Comparison of ENCODE assay signal across 8 cellular contexts in the genomic region with DNA sequence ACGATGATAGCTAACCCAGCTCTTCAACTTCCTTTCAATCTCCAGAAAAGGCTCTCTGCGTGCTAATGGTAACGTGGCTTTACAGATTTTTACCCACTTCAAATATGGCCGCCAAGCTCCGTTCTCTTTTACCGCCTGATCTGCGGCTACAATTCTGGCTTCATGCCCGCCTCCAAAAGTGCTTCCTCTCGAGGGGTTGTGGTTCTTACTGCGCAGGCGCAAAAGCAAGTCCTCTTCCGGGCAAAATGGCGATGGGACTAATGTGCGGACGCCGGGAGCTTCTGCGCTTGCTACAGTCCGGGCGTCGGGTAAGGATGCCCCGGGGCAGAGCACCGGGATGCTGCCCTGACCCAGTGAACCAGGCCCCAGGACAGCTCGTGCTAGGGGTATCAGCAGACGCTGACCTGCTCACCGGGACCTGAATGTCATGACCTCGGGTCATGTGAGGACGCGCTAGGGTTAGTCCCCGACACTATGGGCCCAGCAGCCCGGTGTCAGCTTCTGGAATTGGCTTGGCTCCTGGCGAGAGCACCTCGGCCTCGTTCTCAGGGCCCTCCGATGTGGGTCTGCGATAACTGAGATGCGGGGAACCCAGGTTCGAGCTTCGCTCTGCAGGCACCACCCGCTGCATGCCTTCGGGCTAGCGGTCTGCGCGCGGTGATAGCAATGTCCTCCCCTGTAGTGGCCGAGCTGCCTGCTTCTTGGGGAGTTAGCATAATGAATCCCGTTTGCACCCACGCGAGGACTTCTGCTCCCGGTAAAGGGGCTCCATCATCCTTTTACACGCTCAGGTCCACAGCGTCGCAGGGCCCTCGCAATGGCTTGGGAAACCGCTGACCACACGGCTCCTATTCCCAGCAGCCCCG. TPM values are rescaled to one million over a fixed set of nuclear protein-coding genes. Genes with fewer than 3 reads are reported as not detected.
DNase-seq lines count a peak whose midpoint lies in the region; ATAC-seq lines count a peak whose summit lies in the region.

A gene (plus strand): TSS at position 232 of the 866 bp plus-strand sequence. CDS start 14 bp downstream, at position 246.

- H3K4me3 ChIP-seq in CD4-positive, CD25-positive, alpha-beta regulatory T cell (ENCODE audit: low read depth, low read length), result peak within 1 kb of the TSS; percentile 94
- peak within 1 kb of the TSS; percentile 99 for H3K4me3 ChIP-seq in effector memory CD4-positive, alpha-beta T cell (ENCODE audit: insufficient read depth, low read depth, low read length, poor library complexity, severe bottlenecking)

- peak within 1 kb of the TSS; percentile 92 to 96 (median 94) for H3K4me3 Mint-ChIP-seq in CD4-positive, CD25-positive, alpha-beta regulatory T cell

- H3K9me3 ChIP-seq in CD4-positive, CD25-positive, alpha-beta regulatory T cell (ENCODE audit: control insufficient read depth in 2 of 2, low read length in 2 of 2), result no peaks in the 10 kb centered on the region
- no peaks in the 10 kb centered on the region for H3K9me3 ChIP-seq in effector memory CD4-positive, alpha-beta T cell (ENCODE audit: control insufficient read depth, low read length)

- no peaks in the 10 kb centered on the region for H3K27me3 ChIP-seq in CD4-positive, CD25-positive, alpha-beta regulatory T cell (ENCODE audit: control insufficient read depth, insufficient read depth, low read length)
- no peaks in the 10 kb centered on the region for H3K27me3 ChIP-seq in effector memory CD4-positive, alpha-beta T cell (replicated peaks; ENCODE audit: control insufficient read depth, insufficient read depth, low read length, poor library complexity, severe bottlenecking)

- peaks cover 16 to 38% (median 29%) of the 10 kb centered on the region in 4 donors for H3K4me1 Mint-ChIP-seq in CD4-positive, CD25-positive, alpha-beta regulatory T cell

- peaks cover 30% of the 10 kb centered on the region for H3K36me3 ChIP-seq in CD4-positive, CD25-positive, alpha-beta regulatory T cell (ENCODE audit: control insufficient read depth, insufficient read depth, low read length)
- H3K36me3 ChIP-seq in effector memory CD4-positive, alpha-beta T cell (ENCODE audit: control insufficient read depth, insufficient read depth, low read length), result peaks cover 32% of the 10 kb centered on the region

- peak within 1 kb of the TSS; percentile 83 for H3K27ac ChIP-seq in CD4-positive, CD25-positive, alpha-beta regulatory T cell (ENCODE audit: insufficient read depth, low read length, poor library complexity, severe bottlenecking)
- peak within 1 kb of the TSS; percentile 93 for H3K27ac ChIP-seq in effector memory CD4-positive, alpha-beta T cell (ENCODE audit: insufficient read depth, low read length, poor library complexity, severe bottlenecking)

- no peaks in the 10 kb centered on the region for H3K27me3 Mint-ChIP-seq in CD4-positive, CD25-positive, alpha-beta regulatory T cell

- peaks cover 37% of the 10 kb centered on the region for H3K36me3 Mint-ChIP-seq in CD4-positive, CD25-positive, alpha-beta regulatory T cell

- DNase-seq in CD4-positive, CD25-positive, alpha-beta regulatory T cell, result peak; percentile 95 to 98 (median 98)
- DNase-seq in HS-5 (ENCODE audit: low read depth) (peak; percentile 92), lung microvascular endothelial cell (ENCODE audit: low read depth in 2 of 2) (peak; percentile 98)
- DNase-seq in NK-92 treated with Interleukin-12 subunit alpha and Interleukin-12 subunit beta, amount 100 ng/mL, for 24 hours (lab: John Stamatoyannopoulos, UW), result peak; percentile 91
- peak; percentile 95 for DNase-seq in activated CD8-positive, alpha-beta memory T cell treated with anti-CD3 and anti-CD28 coated beads for 24 hours
- peak; percentile 90 to 96 (median 93) for DNase-seq in effector memory CD4-positive, alpha-beta T cell
- peak; percentile 90 to 93 (median 93) for DNase-seq in stimulated activated CD4-positive, alpha-beta T cell treated with anti-CD3 and anti-CD28 coated beads, TNF-alpha, amount 100 ng/mL, for 48 hours (ENCODE audit: low read depth in 3 of 3)

- H3K4me1 ChIP-seq in CD4-positive, CD25-positive, alpha-beta regulatory T cell (ENCODE audit: control insufficient read depth, insufficient read depth, low read length, poor library complexity, severe bottlenecking), result peaks cover 23% of the 10 kb centered on the region
- peaks cover 14% of the 10 kb centered on the region for H3K4me1 ChIP-seq in effector memory CD4-positive, alpha-beta T cell (ENCODE audit: control insufficient read depth, insufficient read depth, low read length, poor library complexity, severe bottlenecking)

- ATAC-seq in CD4-positive, CD25-positive, alpha-beta regulatory T cell (ENCODE audit: low read depth in 2 of 2), result peak; percentile 91 to 92
- peak; percentile 71 for ATAC-seq in GM19455 (IDR thresholded peaks at IDR 0.05; ENCODE audit: unreplicated experiment)

- peaks cover 0 to 7% (median 1%) of the 10 kb centered on the region in 7 donors for H3K9me3 Mint-ChIP-seq in CD4-positive, CD25-positive, alpha-beta regulatory T cell

- H3K27ac Mint-ChIP-seq in CD4-positive, CD25-positive, alpha-beta regulatory T cell, result peak within 1 kb of the TSS; percentile 96 to 99 (median 97)

RNA-seq across cellular contexts. Expression of the gene that starts here (rescaled TPM):
- 155 TPM for total RNA-seq in CD4-positive, CD25-positive, alpha-beta regulatory T cell
- polyA plus RNA-seq in CD4-positive, CD25-positive, alpha-beta regulatory T cell, result 10 to 100 TPM; 62.6 to 85.2 (median 75.6) TPM
- total RNA-seq in lung microvascular endothelial cell, result 39.1 and 51.4 TPM in 2 replicates

Comparison
In these comparisons a context has a peak if more than half of its experiments do, and no peak if none do; other contexts are left out.
1. Peak in every context shown above with its lines: DNase-seq, ATAC-seq, H3K4me3 ChIP-seq and H3K27ac ChIP-seq.